25 cellular contexts compared by ENCODE assay signal in the genomic region with DNA sequence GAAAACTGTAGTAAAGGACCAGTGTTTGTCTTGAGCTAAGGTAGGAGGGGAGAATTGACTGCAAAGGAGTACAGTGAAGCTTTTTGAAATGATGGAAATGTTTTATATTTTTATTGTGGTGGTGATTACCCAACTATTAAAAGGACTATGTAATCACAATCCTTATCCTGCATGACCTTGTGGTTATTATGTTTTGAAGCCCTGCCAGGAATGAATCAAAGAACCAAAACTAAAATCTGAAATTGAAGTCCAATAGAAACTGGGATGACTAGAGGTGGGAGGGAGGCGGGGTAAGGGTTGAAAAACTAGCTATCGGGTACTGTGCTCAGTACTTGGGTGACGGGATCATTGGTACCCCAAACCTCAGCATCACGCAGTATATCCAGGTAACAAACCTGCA.
"Had no signal": no experiment of that assay in that cellular context is flagged by ENCODE, and none has a peak within 500 bp of the region (broad histone marks: within the 10 kb centered on the region; RNA-seq: fewer than 3 reads in every experiment).

No MANE protein-coding gene starts in this region.

- H3K27me3 Mint-ChIP-seq: activated naive CD8-positive, alpha-beta T cell treated with anti-CD3 and anti-CD28 coated beads, Interleukin-2, amount 10 ng/mL, durations not matched to agents 7 days and 5 days; activated T-cell treated with anti-CD3 and anti-CD28 coated beads, Interleukin-2, amount 50 U/mL, for 24 hours; activated T-helper 17 cell treated with anti-CD3 and anti-CD28 coated beads, Interleukin-2, amount 50 U/mL, for 72 hours; type B pancreatic cell had no signal

- H3K4me3 ChIP-seq: body of pancreas, cardiac muscle cell, ovary, prostate gland, right atrium auricular region, stomach, vagina had no signal

- H3K27ac Mint-ChIP-seq: activated naive CD8-positive, alpha-beta T cell treated with anti-CD3 and anti-CD28 coated beads, Interleukin-2, amount 10 ng/mL, durations not matched to agents 7 days and 5 days; activated T-cell treated with anti-CD3 and anti-CD28 coated beads, Interleukin-2, amount 50 U/mL, for 24 hours; activated T-helper 17 cell treated with anti-CD3 and anti-CD28 coated beads, Interleukin-2, amount 50 U/mL, for 72 hours; nephron; stimulated activated effector memory CD8-positive, alpha-beta T cell treated with anti-CD3 and anti-CD28 coated beads, Interleukin-12 subunit alpha, Interleukin-12 subunit beta, amount 100 ng/mL, for 72 hours; type B pancreatic cell had no signal

- H3K36me3 ChIP-seq: cardiac muscle cell, ovary, prostate gland, right atrium auricular region had no signal

- H3K4me1 ChIP-seq: body of pancreas, prostate gland, right atrium auricular region, stomach, vagina had no signal

- H3K27me3 ChIP-seq: body of pancreas, cardiac muscle cell, neutrophil, ovary, right atrium auricular region, stomach, vagina had no signal

- DNase-seq: activated CD8-positive, alpha-beta memory T cell treated with anti-CD3 and anti-CD28 coated beads for 24 hours; activated CD8-positive, alpha-beta memory T cell treated with anti-CD3 and anti-CD28 coated beads, Interleukin-2, amount 50 U/mL, for 4 hours; activated naive CD4-positive, alpha-beta T cell; activated naive CD8-positive, alpha-beta T cell treated with anti-CD3 and anti-CD28 coated beads, Interleukin-2, amount 10 ng/mL, durations not matched to agents 7 days and 5 days; activated T-cell treated with anti-CD3 and anti-CD28 coated beads, Interleukin-2, amount 50 U/mL, for 24 hours; body of pancreas; effector CD4-positive, alpha-beta T cell; foreskin melanocyte; glutamatergic neuron; hippocampal formation; left ventricle myocardium superior; midbrain; ovary; stimulated activated CD4-positive, alpha-beta T cell treated with anti-CD3 and anti-CD28 coated beads, Interleukin-12 subunit alpha, Interleukin-12 subunit beta, amount 100 ng/mL, for 4 hours; stomach; T-helper 9 cell had no signal

- H3K4me3 Mint-ChIP-seq: activated naive CD8-positive, alpha-beta T cell treated with anti-CD3 and anti-CD28 coated beads, Interleukin-2, amount 10 ng/mL, durations not matched to agents 7 days and 5 days; activated T-cell treated with anti-CD3 and anti-CD28 coated beads, Interleukin-2, amount 50 U/mL, for 24 hours; activated T-helper 17 cell treated with anti-CD3 and anti-CD28 coated beads, Interleukin-2, amount 50 U/mL, for 72 hours; nephron; stimulated activated effector memory CD8-positive, alpha-beta T cell treated with anti-CD3 and anti-CD28 coated beads, Interleukin-12 subunit alpha, Interleukin-12 subunit beta, amount 100 ng/mL, for 72 hours; type B pancreatic cell had no signal

- H3K4me1 Mint-ChIP-seq: nephron had no signal

- H3K9me3 ChIP-seq: body of pancreas, neutrophil, ovary, prostate gland, right atrium auricular region, stomach, vagina had no signal

- H3K27ac ChIP-seq: body of pancreas, cardiac muscle cell, neutrophil, ovary, prostate gland, right atrium auricular region, stomach, vagina had no signal

- H3K9me3 Mint-ChIP-seq: activated naive CD8-positive, alpha-beta T cell treated with anti-CD3 and anti-CD28 coated beads, Interleukin-2, amount 10 ng/mL, durations not matched to agents 7 days and 5 days; activated T-cell treated with anti-CD3 and anti-CD28 coated beads, Interleukin-2, amount 50 U/mL, for 24 hours; activated T-helper 17 cell treated with anti-CD3 and anti-CD28 coated beads, Interleukin-2, amount 50 U/mL, for 72 hours; nephron; stimulated activated effector memory CD8-positive, alpha-beta T cell treated with anti-CD3 and anti-CD28 coated beads, Interleukin-12 subunit alpha, Interleukin-12 subunit beta, amount 100 ng/mL, for 72 hours; type B pancreatic cell had no signal

- ATAC-seq: activated T-helper 17 cell treated with anti-CD3 and anti-CD28 coated beads, Interleukin-2, amount 50 U/mL, for 72 hours; body of pancreas; left ventricle myocardium superior; stimulated activated effector memory CD8-positive, alpha-beta T cell treated with anti-CD3 and anti-CD28 coated beads, Interleukin-12 subunit alpha, Interleukin-12 subunit beta, amount 100 ng/mL, for 72 hours had no signal
